Comparison of ENCODE assay signal across 1 cellular context in genomic region chr22:37923927-37924326, GRCh38.
TF ChIP-seq lines count a peak whose summit lies in the region.

No MANE protein-coding gene starts in this region.

TF ChIP-seq in SK-N-SH, 30 proteins besides CTCF, POLR2A, EP300 and RAD21 (continued from another document):
- TF ChIP-seq ZBTB33 (IDR thresholded peaks at IDR 0.05; ENCODE audit: borderline replicate concordance, low read depth) (no peak), JUND (IDR thresholded peaks at IDR 0.05) (no peak), GATA2 (CRISPR knock-in tag; IDR thresholded peaks at IDR 0.05) (no peak), ELF1 (IDR thresholded peaks at IDR 0.05) (no peak), CHD2 (IDR thresholded peaks at IDR 0.05; ENCODE audit: low read length, partially characterized antibody) (no peak), TEAD4 (IDR thresholded peaks at IDR 0.05; ENCODE audit: borderline replicate concordance, insufficient read depth) (no peak), MAX (IDR thresholded peaks at IDR 0.05; ENCODE audit: low read depth) (no peak), TCF12 (IDR thresholded peaks at IDR 0.05) (no peak), NFIC (IDR thresholded peaks at IDR 0.05; ENCODE audit: borderline replicate concordance) (no peak), GABPA (IDR thresholded peaks at IDR 0.05; ENCODE audit: low read depth) (no peak)
